23 cellular contexts compared by ENCODE assay signal in the genomic region with DNA sequence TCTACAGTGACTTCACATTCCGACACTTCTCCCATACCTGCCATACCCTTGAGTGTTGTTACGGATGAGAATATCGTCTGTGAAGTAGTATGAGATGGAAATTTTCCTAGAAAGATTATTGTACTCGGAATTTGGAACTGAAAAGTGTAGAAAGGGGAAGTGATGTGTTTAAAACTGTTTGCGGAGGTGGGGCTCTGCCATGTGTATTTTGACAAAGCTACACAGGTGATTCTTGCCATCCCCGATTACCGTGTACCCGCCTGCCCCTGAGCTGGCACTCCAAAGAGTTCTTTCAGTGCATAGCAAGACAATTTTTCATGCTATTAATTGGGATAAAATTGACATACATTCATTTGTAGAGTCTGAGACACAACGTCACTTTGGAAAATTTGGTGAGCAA.
DNase-seq lines count a peak whose midpoint lies in the region; ATAC-seq, FAIRE-seq and TF ChIP-seq lines count a peak whose summit lies in the region.
"Had no signal": no experiment of that assay in that cellular context is flagged by ENCODE, and none has a peak within 500 bp of the region (broad histone marks: within the 10 kb centered on the region; RNA-seq: fewer than 3 reads in every experiment).

No MANE protein-coding gene starts in this region.

- H3K4me3 ChIP-seq in K562 (no peak overlapping the region), foreskin fibroblast (ENCODE audit: low read depth in 1 of 2, low read length in 2 of 2) (no peak overlapping the region)
- H3K4me3 ChIP-seq: A549; BLaER1 treated with 17β-estradiol and CSF1 and Interleukin-3, amounts not matched to agents 10 nM and 100 nM; GM23248 had no signal

- no peaks in the 10 kb centered on the region for H3K9me3 Mint-ChIP-seq in nephron progenitor cell
- H3K9me3 Mint-ChIP-seq: CD4-positive, alpha-beta memory T cell; H9 had no signal

- WGBS in K562 (ENCODE audit: insufficient coverage, low coverage, missing lambda C conversion rate) = 84% methylated on average over 9 of the region's 9 CpGs

- H3K4me1 ChIP-seq in K562 (replicated peaks in 1 of 2; ENCODE audit: control insufficient read depth in 2 of 2, insufficient read depth in 2 of 2, low read length in 2 of 2) = no peaks in the 10 kb centered on the region
- H3K4me1 ChIP-seq: BE2C; BLaER1 treated with 17β-estradiol and CSF1 and Interleukin-3, amounts not matched to agents 10 nM and 100 nM had no signal

- intact Hi-C loops in K562 (cut with micrococcal nuclease) = no loop called here

- TF ChIP-seq CTCF in K562 (IDR thresholded peaks at IDR 0.05 in 2 of 3, conservative IDR thresholded peaks at IDR 0.05 in 1 of 3; ENCODE audit: insufficient read depth in 2 of 3, low read depth in 1 of 3, low read length in 3 of 3) (no peak), nephron progenitor cell (IDR thresholded peaks at IDR 0.05) (no peak), foreskin fibroblast (IDR thresholded peaks at IDR 0.05; ENCODE audit: low read depth, low read length) (no peak)

- no peak for TF ChIP-seq EP300 in K562 (IDR thresholded peaks at IDR 0.05; ENCODE audit: low read length)

- H3K9me1 ChIP-seq in K562 (ENCODE audit: control insufficient read depth, insufficient read depth, low read length) = no peaks in the 10 kb centered on the region

- TF ChIP-seq POLR2A in H54 (IDR thresholded peaks at IDR 0.05; ENCODE audit: low read depth, low read length) (no peak), K562 (conservative IDR thresholded peaks at IDR 0.05) (no peak)

- FAIRE-seq in H54 (lab: Jason Lieb, UNC) = peak; percentile 91
- FAIRE-seq in K562 (lab: Jason Lieb, UNC) = no peak
- FAIRE-seq: A549, GM19239, H1 had no signal

- no peaks in the 10 kb centered on the region for H3K27me3 Mint-ChIP-seq in nephron progenitor cell (ENCODE audit: low read depth, poor library complexity)
- H3K27me3 Mint-ChIP-seq: CD4-positive, alpha-beta memory T cell had no signal

- peaks cover 56% of the 10 kb centered on the region for H3K36me3 ChIP-seq in K562 (ENCODE audit: control insufficient read depth, insufficient read depth, low read length)

- BruUV-seq in K562 (replicated peaks; lab: Mats Ljungman, UMichigan) = no TSS peak

- ATAC-seq in K562 (no peak), esophagus mucosa (no peak)
- ATAC-seq: A549, HCT116 had no signal

- in situ Hi-C loops in K562 (cut with MboI) = no loop called here

- H2AFZ ChIP-seq in K562 (ENCODE audit: low read depth, low read length) = no peak overlapping the region
- H2AFZ ChIP-seq: GM23248 had no signal

- no peaks in the 10 kb centered on the region for H3K9me3 ChIP-seq in K562 (replicated peaks; ENCODE audit: control insufficient read depth, insufficient read depth, low read depth, low read length)
- H3K9me3 ChIP-seq: A549; BE2C; BLaER1 treated with 17β-estradiol and CSF1 and Interleukin-3, amounts not matched to agents 10 nM and 100 nM had no signal

- H3K4me3 Mint-ChIP-seq in nephron progenitor cell = no peak overlapping the region
- H3K4me3 Mint-ChIP-seq: CD4-positive, alpha-beta memory T cell; H9 had no signal

- POLR2A ChIA-PET in K562 (lab: Yijun Ruan, JAX) = no interaction called here

- no peak overlapping the region for H3K4me2 ChIP-seq in K562 (ENCODE audit: insufficient read depth, low read length)
- H3K4me2 ChIP-seq: A549; BLaER1 treated with 17β-estradiol and CSF1 and Interleukin-3, amounts not matched to agents 10 nM and 100 nM had no signal

- peaks cover 45% of the 10 kb centered on the region for H3K36me3 Mint-ChIP-seq in nephron progenitor cell (ENCODE audit: low read depth)

- no peak overlapping the region for H3K27ac ChIP-seq in K562 (ENCODE audit: extremely low read depth, low read depth, low read length)
- H3K27ac ChIP-seq: A549; BLaER1 treated with 17β-estradiol and CSF1 and Interleukin-3, amounts not matched to agents 10 nM and 100 nM; GM23248 had no signal

- DNase-seq in H54 (ENCODE audit: insufficient read length, low spot score) = no peak
- peak; percentile 42 for DNase-seq in OCI-M1 (lab: John Stamatoyannopoulos, UW)
- DNase-seq in K562 (ENCODE audit: extremely low read depth in 1 of 4, low spot score in 3 of 4) = no peak
- DNase-seq in nephron progenitor cell = no peak
- no peak for DNase-seq in foreskin fibroblast
- DNase-seq: 8988T; ACHN; AML-193; BE2C; Calu3; CD4-positive, alpha-beta memory T cell; COR-L47; DMS53; DMS79 treated with DMSO at 0.1 percent for 48 hours; GF-D8; GM23248; H9 had no signal

- CTCF ChIA-PET in K562 (lab: Yijun Ruan, JAX; ENCODE audit: low intra/inter-chr PET ratio) = no interaction called here

- no peaks in the 10 kb centered on the region for H3K79me2 ChIP-seq in K562 (ENCODE audit: control insufficient read depth, insufficient read depth, low read length)

- no peaks in the 10 kb centered on the region for H4K20me1 ChIP-seq in K562 (replicated peaks; ENCODE audit: control insufficient read depth, insufficient read depth, low read length)

- no peaks in the 10 kb centered on the region for H3K27me3 ChIP-seq in K562 (ENCODE audit: control insufficient read depth in 2 of 2, insufficient read depth in 2 of 2, low read length in 2 of 2)
- H3K27me3 ChIP-seq: BE2C; BLaER1 treated with 17β-estradiol and CSF1 and Interleukin-3, amounts not matched to agents 10 nM and 100 nM had no signal

- H3K27ac Mint-ChIP-seq in nephron progenitor cell = no peak overlapping the region
- H3K27ac Mint-ChIP-seq: CD4-positive, alpha-beta memory T cell had no signal

- H3K9ac ChIP-seq in K562 (ENCODE audit: insufficient read depth in 1 of 2, low read depth in 2 of 2, low read length in 2 of 2) = no peak overlapping the region
- H3K9ac ChIP-seq: BLaER1 treated with 17β-estradiol and CSF1 and Interleukin-3, amounts not matched to agents 10 nM and 100 nM; GM23248 had no signal

- no peaks in the 10 kb centered on the region for H3K4me1 Mint-ChIP-seq in nephron progenitor cell

- TF ChIP-seq RAD21 in K562 (CRISPR knock-in tag; conservative IDR thresholded peaks at IDR 0.05 in 1 of 2, IDR thresholded peaks at IDR 0.05 in 1 of 2) = no peak

TF ChIP-seq in K562, 482 proteins besides CTCF, POLR2A, EP300 and RAD21:
- TF ChIP-seq THRAP3 (IDR thresholded peaks at IDR 0.05; ENCODE audit: borderline replicate concordance) (no peak), ILF3 (IDR thresholded peaks at IDR 0.05; ENCODE audit: borderline replicate concordance) (no peak), GABPB1 (CRISPR knock-in tag; IDR thresholded peaks at IDR 0.05) (no peak), SPI1 (IDR thresholded peaks at IDR 0.05; ENCODE audit: borderline replicate concordance, low read depth, low read length) (peak; percentile 77; the same call in 1 of the 2 replicates)
